In the genomic region with DNA sequence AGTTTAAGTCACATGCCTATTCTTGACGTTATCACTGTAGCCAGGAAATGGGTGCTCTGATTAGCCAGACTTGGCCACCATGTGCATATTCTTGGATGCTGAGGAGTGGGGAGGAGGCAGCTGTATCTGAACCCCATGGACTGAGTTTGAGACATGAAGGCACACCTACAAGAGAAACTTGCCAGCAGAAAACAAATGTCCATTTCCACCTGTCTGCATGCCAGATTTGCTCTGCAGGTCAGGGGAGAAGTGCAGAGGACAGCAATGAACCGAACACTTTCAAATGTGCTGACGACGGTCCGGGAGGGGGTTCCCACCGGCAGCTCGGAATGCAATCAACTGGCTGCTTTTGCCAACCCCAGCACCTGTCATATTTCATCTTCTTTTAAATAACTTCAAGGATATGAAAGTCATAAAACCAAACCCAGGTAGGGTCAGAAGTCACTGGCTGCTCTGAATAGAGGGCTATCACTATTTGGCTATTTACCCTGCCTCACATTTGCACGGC, we compare ENCODE assay signal across 22 cellular contexts.
"Had no signal": no experiment of that assay in that cellular context is flagged by ENCODE, and none has a peak within 500 bp of the region (broad histone marks: within the 10 kb centered on the region; RNA-seq: fewer than 3 reads in every experiment).

No MANE protein-coding gene starts in this region.

- H3K4me1 ChIP-seq: SJSA1 had no signal

- ATAC-seq: K562 had no signal

- H3K4me3 ChIP-seq: K562, MG63, SJSA1, SK-N-MC had no signal

- H3K27ac ChIP-seq: HL-60, SJSA1, SK-N-MC had no signal

- H3K36me3 ChIP-seq: MG63, SJSA1 had no signal

- DNase-seq: MG63, NCI-H1092 treated with DMSO at 0.1 percent for 48 hours, NCI-H1436, NCI-H187, NCI-H2029, NCI-H2081 treated with DMSO at 0.1 percent for 48 hours, NCI-H2171, NCI-H226, NCI-H446, NCI-H510A, NCI-H524 treated with DMSO at 0.1 percent for 48 hours, NCI-H69, NCI-H774, Right ventricle myocardium superior, RPMI8226, SIG-M5, SW 1271 had no signal

- H3K4me3 Mint-ChIP-seq: IgD-negative memory B cell had no signal

- H3K9me3 ChIP-seq: MG63, SJSA1 had no signal

- H3K27me3 Mint-ChIP-seq: IgD-negative memory B cell had no signal

- H3K36me3 Mint-ChIP-seq: IgD-negative memory B cell had no signal

- H3K27me3 ChIP-seq: MG63 had no signal

- H3K27ac Mint-ChIP-seq: IgD-negative memory B cell had no signal

- H3K4me1 Mint-ChIP-seq: IgD-negative memory B cell had no signal
